Comparison of ENCODE assay signal across 28 cellular contexts in genomic region chr3:25458420-25458814, GRCh38. TPM values are rescaled to one million over a fixed set of nuclear protein-coding genes. Genes with fewer than 3 reads are reported as not detected.
DNase-seq lines count a peak whose midpoint lies in the region; ATAC-seq and TF ChIP-seq lines count a peak whose summit lies in the region.
"Had no signal": no experiment of that assay in that cellular context is flagged by ENCODE, and none has a peak within 500 bp of the region (broad histone marks: within the 10 kb centered on the region; RNA-seq: fewer than 3 reads in every experiment).

No MANE protein-coding gene starts in this region.

- TF ChIP-seq POLR2A in right lobe of liver (IDR thresholded peaks at IDR 0.05): no peak

- intact Hi-C loops in Right ventricle myocardium superior (cut with DNase I): no loop called here
- intact Hi-C loops in psoas muscle (cut with DNase I): no loop called here
- intact Hi-C loops in right lobe of liver (cut with DNase I): no loop called here

- ATAC-seq in Right ventricle myocardium superior (ENCODE audit: poor library complexity) (no peak), psoas muscle (no peak), right lobe of liver (no peak)
- ATAC-seq: HCT116, HepG2, left lobe of liver had no signal

- WGBS in psoas muscle, 3 donors: 54 to 70% (median 69%) methylated on average over 2 of the region's 2 CpGs
- WGBS in right lobe of liver (ENCODE audit: insufficient coverage, low coverage, low lambda C conversion rate, missing lambda C conversion rate): 62% methylated on average over 2 of the region's 2 CpGs

- DNase-seq in right atrium auricular region (ENCODE audit: low spot score) (no peak), Right ventricle myocardium superior (no peak), epithelial cell of prostate (ENCODE audit: low read depth, low spot score) (no peak), psoas muscle (no peak), right lobe of liver (no peak), NCI-H2081 treated with DMSO at 0.1 percent for 48 hours (lab: John Stamatoyannopoulos, UW) (no peak), BE2C (no peak)
- DNase-seq: activated B cell treated with CpG ODN at 0.5 μM for 24 hours; activated CD4-positive, alpha-beta T cell treated with anti-CD3 and anti-CD28 coated beads, Interleukin-2, amount 10 ng/mL, durations not matched to agents 7 days and 5 days; activated effector memory CD4-positive, alpha-beta T cell treated with Interleukin-2 at 50 U/mL for 16 hours; activated T-cell treated with anti-CD3 and anti-CD28 coated beads, Interleukin-2, amount 50 U/mL, for 1 hour; aorta; CD8-positive, alpha-beta memory T cell; dermis blood vessel endothelial cell; DMS 273 treated with DMSO at 0.1 percent for 48 hours; Karpas-422; NCI-H1417 treated with DMSO at 0.1 percent for 48 hours; NCI-H2081; NCI-H2227 treated with DMSO at 0.1 percent for 48 hours; NCI-H526; Peyer's patch; posterior cingulate gyrus; sigmoid colon; stimulated activated CD4-positive, alpha-beta T cell treated with anti-CD3 and anti-CD28 coated beads, Interleukin-4, amount 100 ng/mL, for 24 hours; T1000 had no signal

- H3K9me3 ChIP-seq in right atrium auricular region (no peaks in the 10 kb centered on the region), psoas muscle (no peaks in the 10 kb centered on the region), right lobe of liver (no peaks in the 10 kb centered on the region), BE2C (no peaks in the 10 kb centered on the region)
- H3K9me3 ChIP-seq: Peyer's patch, sigmoid colon had no signal

- H3K36me3 ChIP-seq in right atrium auricular region: no peaks in the 10 kb centered on the region
- H3K36me3 ChIP-seq in psoas muscle (ENCODE audit: insufficient read depth in 1 of 2, low read depth in 1 of 2): no peaks in the 10 kb centered on the region
- H3K36me3 ChIP-seq in right lobe of liver: no peaks in the 10 kb centered on the region
- H3K36me3 ChIP-seq in BE2C: no peaks in the 10 kb centered on the region
- H3K36me3 ChIP-seq: Peyer's patch had no signal

- H3K27ac ChIP-seq in right atrium auricular region (peak overlapping the region; percentile 42 to 86), epithelial cell of prostate (peak overlapping the region; percentile 39), psoas muscle (peak overlapping the region; percentile 72), right lobe of liver (no peak overlapping the region)
- H3K27ac ChIP-seq: Peyer's patch had no signal

- H3K27me3 ChIP-seq in right atrium auricular region (no peaks in the 10 kb centered on the region), psoas muscle (ENCODE audit: insufficient read depth in 3 of 3, low read length in 2 of 3) (no peaks in the 10 kb centered on the region), right lobe of liver (no peaks in the 10 kb centered on the region), BE2C (no peaks in the 10 kb centered on the region)
- H3K27me3 ChIP-seq: Peyer's patch, sigmoid colon had no signal

- no peak for TF ChIP-seq CTCF in right atrium auricular region (IDR thresholded peaks at IDR 0.05)
- no peak for TF ChIP-seq CTCF in psoas muscle (IDR thresholded peaks at IDR 0.05)
- no peak for TF ChIP-seq CTCF in right lobe of liver (IDR thresholded peaks at IDR 0.05)
- TF ChIP-seq CTCF in BE2C (IDR thresholded peaks at IDR 0.05; ENCODE audit: low read depth, low read length): no peak

- H3K4me3 ChIP-seq in right atrium auricular region (no peak overlapping the region), psoas muscle (peak overlapping the region; percentile 6), right lobe of liver (no peak overlapping the region), BE2C (ENCODE audit: low read depth, low read length) (no peak overlapping the region)
- H3K4me3 ChIP-seq: Peyer's patch, sigmoid colon had no signal

- H3K4me1 ChIP-seq in right atrium auricular region (peaks cover 0 to 67% of the 10 kb centered on the region in 2 donors), psoas muscle (peaks cover 43% of the 10 kb centered on the region), right lobe of liver (peaks cover 0 to 17% (median 0%) of the 10 kb centered on the region in 4 donors), BE2C (peaks cover 3% of the 10 kb centered on the region)
- H3K4me1 ChIP-seq: Peyer's patch had no signal

RNA-seq across cellular contexts. Expression of gene RARB, which starts 30.4 kb away (rescaled TPM):
- 10 to 100 TPM; 15.2 to 22.8 TPM for total RNA-seq in right atrium auricular region
- total RNA-seq in Right ventricle myocardium superior: 19.4 TPM
- total RNA-seq in psoas muscle: 1 to 10 TPM; 1.3 to 5.4 (median 1.9) TPM
- polyA plus RNA-seq in psoas muscle: 1 to 10 TPM; 1.1 to 2.0 (median 1.9) TPM
- 1 to 10 TPM; 1.2 to 2.8 (median 2.1) TPM for total RNA-seq in right lobe of liver
- not detected for polyA plus RNA-seq in BE2C (2012; ENCODE audit: insufficient read depth, insufficient read length, low read depth)
- total RNA-seq: activated B cell treated with CpG ODN at 0.5 μM for 24 hours; activated CD4-positive, alpha-beta T cell treated with anti-CD3 and anti-CD28 coated beads, Interleukin-2, amount 10 ng/mL, durations not matched to agents 7 days and 5 days; CD8-positive, alpha-beta memory T cell; HepG2 had no signal
- polyA plus RNA-seq: CD8-positive, alpha-beta memory T cell had no signal

Comparison
In these comparisons a context has a peak if more than half of its experiments do, and no peak if none do; other contexts are left out.
1. H3K27ac ChIP-seq: peak in right atrium auricular region (2 of 2), epithelial cell of prostate (single experiment) and psoas muscle (single experiment); none in right lobe of liver (0 of 3).